In the genomic region with DNA sequence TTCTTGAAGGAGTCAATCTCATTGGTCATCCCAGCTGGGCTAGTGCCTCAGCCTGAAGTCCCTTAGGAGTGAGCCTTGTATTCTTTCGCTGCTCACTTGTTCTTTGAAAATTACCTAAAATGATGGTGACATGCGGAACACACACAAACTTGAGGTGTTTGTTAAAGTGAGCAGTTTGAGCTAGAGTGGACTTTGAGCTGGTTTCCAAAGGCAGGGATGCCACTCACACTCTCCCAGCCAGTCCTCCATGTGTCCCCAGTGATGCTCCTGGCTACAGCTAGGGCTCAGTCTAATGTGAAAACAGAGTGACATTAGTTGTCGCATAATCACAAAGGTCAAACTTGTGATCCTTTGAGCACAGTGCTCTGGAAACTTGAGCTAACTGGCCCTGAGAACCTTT, we compare ENCODE assay signal across 1 cellular context.
TF ChIP-seq lines count a peak whose summit lies in the region.

No MANE protein-coding gene starts in this region.

TF ChIP-seq in HepG2, 621 proteins besides CTCF, POLR2A, EP300 and RAD21 (continued from another document and continues in another):
- TF ChIP-seq, protein P1, sequence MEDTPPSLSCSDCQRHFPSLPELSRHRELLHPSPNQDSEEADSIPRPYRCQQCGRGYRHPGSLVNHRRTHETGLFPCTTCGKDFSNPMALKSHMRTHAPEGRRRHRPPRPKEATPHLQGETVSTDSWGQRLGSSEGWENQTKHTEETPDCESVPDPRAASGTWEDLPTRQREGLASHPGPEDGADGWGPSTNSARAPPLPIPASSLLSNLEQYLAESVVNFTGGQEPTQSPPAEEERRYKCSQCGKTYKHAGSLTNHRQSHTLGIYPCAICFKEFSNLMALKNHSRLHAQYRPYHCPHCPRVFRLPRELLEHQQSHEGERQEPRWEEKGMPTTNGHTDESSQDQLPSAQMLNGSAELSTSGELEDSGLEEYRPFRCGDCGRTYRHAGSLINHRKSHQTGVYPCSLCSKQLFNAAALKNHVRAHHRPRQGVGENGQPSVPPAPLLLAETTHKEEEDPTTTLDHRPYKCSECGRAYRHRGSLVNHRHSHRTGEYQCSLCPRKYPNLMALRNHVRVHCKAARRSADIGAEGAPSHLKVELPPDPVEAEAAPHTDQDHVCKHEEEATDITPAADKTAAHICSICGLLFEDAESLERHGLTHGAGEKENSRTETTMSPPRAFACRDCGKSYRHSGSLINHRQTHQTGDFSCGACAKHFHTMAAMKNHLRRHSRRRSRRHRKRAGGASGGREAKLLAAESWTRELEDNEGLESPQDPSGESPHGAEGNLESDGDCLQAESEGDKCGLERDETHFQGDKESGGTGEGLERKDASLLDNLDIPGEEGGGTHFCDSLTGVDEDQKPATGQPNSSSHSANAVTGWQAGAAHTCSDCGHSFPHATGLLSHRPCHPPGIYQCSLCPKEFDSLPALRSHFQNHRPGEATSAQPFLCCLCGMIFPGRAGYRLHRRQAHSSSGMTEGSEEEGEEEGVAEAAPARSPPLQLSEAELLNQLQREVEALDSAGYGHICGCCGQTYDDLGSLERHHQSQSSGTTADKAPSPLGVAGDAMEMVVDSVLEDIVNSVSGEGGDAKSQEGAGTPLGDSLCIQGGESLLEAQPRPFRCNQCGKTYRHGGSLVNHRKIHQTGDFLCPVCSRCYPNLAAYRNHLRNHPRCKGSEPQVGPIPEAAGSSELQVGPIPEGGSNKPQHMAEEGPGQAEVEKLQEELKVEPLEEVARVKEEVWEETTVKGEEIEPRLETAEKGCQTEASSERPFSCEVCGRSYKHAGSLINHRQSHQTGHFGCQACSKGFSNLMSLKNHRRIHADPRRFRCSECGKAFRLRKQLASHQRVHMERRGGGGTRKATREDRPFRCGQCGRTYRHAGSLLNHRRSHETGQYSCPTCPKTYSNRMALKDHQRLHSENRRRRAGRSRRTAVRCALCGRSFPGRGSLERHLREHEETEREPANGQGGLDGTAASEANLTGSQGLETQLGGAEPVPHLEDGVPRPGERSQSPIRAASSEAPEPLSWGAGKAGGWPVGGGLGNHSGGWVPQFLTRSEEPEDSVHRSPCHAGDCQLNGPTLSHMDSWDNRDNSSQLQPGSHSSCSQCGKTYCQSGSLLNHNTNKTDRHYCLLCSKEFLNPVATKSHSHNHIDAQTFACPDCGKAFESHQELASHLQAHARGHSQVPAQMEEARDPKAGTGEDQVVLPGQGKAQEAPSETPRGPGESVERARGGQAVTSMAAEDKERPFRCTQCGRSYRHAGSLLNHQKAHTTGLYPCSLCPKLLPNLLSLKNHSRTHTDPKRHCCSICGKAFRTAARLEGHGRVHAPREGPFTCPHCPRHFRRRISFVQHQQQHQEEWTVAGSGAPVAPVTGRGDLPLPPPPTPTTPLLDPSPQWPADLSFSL (CRISPR knock-in tag; IDR thresholded peaks at IDR 0.05): 0 out of 2 replicates have a peak, but pooled peaks have one; percentile 25
- TF ChIP-seq ZNF12 (CRISPR knock-in tag; IDR thresholded peaks at IDR 0.05) (no peak), RARA (CRISPR knock-in tag; IDR thresholded peaks at IDR 0.05) (no peak), ZSCAN25 (CRISPR knock-in tag; IDR thresholded peaks at IDR 0.05) (no peak), REL (CRISPR knock-in tag; conservative IDR thresholded peaks at IDR 0.05) (no peak), ZC3H13 (CRISPR knock-in tag; IDR thresholded peaks at IDR 0.05) (no peak), ZNF382 (CRISPR knock-in tag; IDR thresholded peaks at IDR 0.05; ENCODE audit: borderline replicate concordance) (no peak), NR3C1 (CRISPR knock-in tag; IDR thresholded peaks at IDR 0.05) (no peak), ZFYVE20 (CRISPR knock-in tag; IDR thresholded peaks at IDR 0.05; ENCODE audit: borderline replicate concordance, low read depth) (no peak), FOSL2 (CRISPR knock-in tag; IDR thresholded peaks at IDR 0.05) (no peak), FOSL1 (CRISPR knock-in tag; IDR thresholded peaks at IDR 0.05; ENCODE audit: borderline replicate concordance) (no peak), HNF4G (IDR thresholded peaks at IDR 0.05; ENCODE audit: borderline replicate concordance, low read depth, low read length) (peak; percentile 77), HNF4G (CRISPR knock-in tag; IDR thresholded peaks at IDR 0.05; ENCODE audit: borderline replicate concordance, low read depth) (no peak), ZNF33A (CRISPR knock-in tag; IDR thresholded peaks at IDR 0.05; ENCODE audit: borderline replicate concordance) (no peak), SMAD3 (CRISPR knock-in tag; IDR thresholded peaks at IDR 0.05) (no peak), ZNF44 (CRISPR knock-in tag; IDR thresholded peaks at IDR 0.05) (0 out of 2 replicates have a peak, but pooled peaks have one; percentile 19), ZFY (CRISPR knock-in tag; IDR thresholded peaks at IDR 0.05) (no peak), MTF1 (CRISPR knock-in tag; IDR thresholded peaks at IDR 0.05) (no peak), ZIK1 (CRISPR knock-in tag; IDR thresholded peaks at IDR 0.05; ENCODE audit: borderline replicate concordance, low read depth) (no peak), RFX3 (CRISPR knock-in tag; IDR thresholded peaks at IDR 0.05) (no peak), SP140L (CRISPR knock-in tag; IDR thresholded peaks at IDR 0.05; ENCODE audit: borderline replicate concordance) (no peak), ZNF672 (CRISPR knock-in tag; IDR thresholded peaks at IDR 0.05) (no peak), TARDBP (CRISPR knock-in tag; IDR thresholded peaks at IDR 0.05) (no peak), HNRNPLL (IDR thresholded peaks at IDR 0.05; ENCODE audit: low read depth, low read length, poor library complexity, severe bottlenecking) (no peak), KAT7 (CRISPR knock-in tag; IDR thresholded peaks at IDR 0.05; ENCODE audit: borderline replicate concordance) (no peak), ZNF878 (CRISPR knock-in tag; IDR thresholded peaks at IDR 0.05) (no peak), ZNF644 (CRISPR knock-in tag; IDR thresholded peaks at IDR 0.05; ENCODE audit: low read depth) (peak; percentile 66; the same call in 1 of the 2 replicates), CAMTA2 (CRISPR knock-in tag; IDR thresholded peaks at IDR 0.05; ENCODE audit: borderline replicate concordance) (no peak), MYC (CRISPR knock-in tag; IDR thresholded peaks at IDR 0.05; ENCODE audit: borderline replicate concordance) (peak; percentile 24; the same call in 1 of the 2 replicates), PAWR (CRISPR knock-in tag; IDR thresholded peaks at IDR 0.05; ENCODE audit: borderline replicate concordance) (no peak), JARID2 (CRISPR knock-in tag; IDR thresholded peaks at IDR 0.05; ENCODE audit: insufficient replicate concordance) (no peak), XRCC5 (optimal IDR thresholded peaks at IDR 0.05; ENCODE audit: low read length) (peak; percentile 31), ZNF629 (CRISPR knock-in tag; conservative IDR thresholded peaks at IDR 0.05) (no peak), ZNF260 (CRISPR knock-in tag; IDR thresholded peaks at IDR 0.05; ENCODE audit: borderline replicate concordance, low read depth) (no peak)
- TF ChIP-seq, protein P2, sequence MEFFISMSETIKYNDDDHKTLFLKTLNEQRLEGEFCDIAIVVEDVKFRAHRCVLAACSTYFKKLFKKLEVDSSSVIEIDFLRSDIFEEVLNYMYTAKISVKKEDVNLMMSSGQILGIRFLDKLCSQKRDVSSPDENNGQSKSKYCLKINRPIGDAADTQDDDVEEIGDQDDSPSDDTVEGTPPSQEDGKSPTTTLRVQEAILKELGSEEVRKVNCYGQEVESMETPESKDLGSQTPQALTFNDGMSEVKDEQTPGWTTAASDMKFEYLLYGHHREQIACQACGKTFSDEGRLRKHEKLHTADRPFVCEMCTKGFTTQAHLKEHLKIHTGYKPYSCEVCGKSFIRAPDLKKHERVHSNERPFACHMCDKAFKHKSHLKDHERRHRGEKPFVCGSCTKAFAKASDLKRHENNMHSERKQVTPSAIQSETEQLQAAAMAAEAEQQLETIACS (CRISPR knock-in tag; IDR thresholded peaks at IDR 0.05): no peak
- TF ChIP-seq, protein P3, sequence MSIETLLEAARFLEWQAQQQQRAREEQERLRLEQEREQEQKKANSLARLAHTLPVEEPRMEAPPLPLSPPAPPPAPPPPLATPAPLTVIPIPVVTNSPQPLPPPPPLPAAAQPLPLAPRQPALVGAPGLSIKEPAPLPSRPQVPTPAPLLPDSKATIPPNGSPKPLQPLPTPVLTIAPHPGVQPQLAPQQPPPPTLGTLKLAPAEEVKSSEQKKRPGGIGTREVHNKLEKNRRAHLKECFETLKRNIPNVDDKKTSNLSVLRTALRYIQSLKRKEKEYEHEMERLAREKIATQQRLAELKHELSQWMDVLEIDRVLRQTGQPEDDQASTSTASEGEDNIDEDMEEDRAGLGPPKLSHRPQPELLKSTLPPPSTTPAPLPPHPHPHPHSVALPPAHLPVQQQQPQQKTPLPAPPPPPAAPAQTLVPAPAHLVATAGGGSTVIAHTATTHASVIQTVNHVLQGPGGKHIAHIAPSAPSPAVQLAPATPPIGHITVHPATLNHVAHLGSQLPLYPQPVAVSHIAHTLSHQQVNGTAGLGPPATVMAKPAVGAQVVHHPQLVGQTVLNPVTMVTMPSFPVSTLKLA (IDR thresholded peaks at IDR 0.05): no peak
- TF ChIP-seq, protein P4, sequence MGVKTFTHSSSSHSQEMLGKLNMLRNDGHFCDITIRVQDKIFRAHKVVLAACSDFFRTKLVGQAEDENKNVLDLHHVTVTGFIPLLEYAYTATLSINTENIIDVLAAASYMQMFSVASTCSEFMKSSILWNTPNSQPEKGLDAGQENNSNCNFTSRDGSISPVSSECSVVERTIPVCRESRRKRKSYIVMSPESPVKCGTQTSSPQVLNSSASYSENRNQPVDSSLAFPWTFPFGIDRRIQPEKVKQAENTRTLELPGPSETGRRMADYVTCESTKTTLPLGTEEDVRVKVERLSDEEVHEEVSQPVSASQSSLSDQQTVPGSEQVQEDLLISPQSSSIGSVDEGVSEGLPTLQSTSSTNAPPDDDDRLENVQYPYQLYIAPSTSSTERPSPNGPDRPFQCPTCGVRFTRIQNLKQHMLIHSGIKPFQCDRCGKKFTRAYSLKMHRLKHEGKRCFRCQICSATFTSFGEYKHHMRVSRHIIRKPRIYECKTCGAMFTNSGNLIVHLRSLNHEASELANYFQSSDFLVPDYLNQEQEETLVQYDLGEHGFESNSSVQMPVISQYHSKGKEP (CRISPR knock-in tag; IDR thresholded peaks at IDR 0.05): no peak
- TF ChIP-seq, protein P5, sequence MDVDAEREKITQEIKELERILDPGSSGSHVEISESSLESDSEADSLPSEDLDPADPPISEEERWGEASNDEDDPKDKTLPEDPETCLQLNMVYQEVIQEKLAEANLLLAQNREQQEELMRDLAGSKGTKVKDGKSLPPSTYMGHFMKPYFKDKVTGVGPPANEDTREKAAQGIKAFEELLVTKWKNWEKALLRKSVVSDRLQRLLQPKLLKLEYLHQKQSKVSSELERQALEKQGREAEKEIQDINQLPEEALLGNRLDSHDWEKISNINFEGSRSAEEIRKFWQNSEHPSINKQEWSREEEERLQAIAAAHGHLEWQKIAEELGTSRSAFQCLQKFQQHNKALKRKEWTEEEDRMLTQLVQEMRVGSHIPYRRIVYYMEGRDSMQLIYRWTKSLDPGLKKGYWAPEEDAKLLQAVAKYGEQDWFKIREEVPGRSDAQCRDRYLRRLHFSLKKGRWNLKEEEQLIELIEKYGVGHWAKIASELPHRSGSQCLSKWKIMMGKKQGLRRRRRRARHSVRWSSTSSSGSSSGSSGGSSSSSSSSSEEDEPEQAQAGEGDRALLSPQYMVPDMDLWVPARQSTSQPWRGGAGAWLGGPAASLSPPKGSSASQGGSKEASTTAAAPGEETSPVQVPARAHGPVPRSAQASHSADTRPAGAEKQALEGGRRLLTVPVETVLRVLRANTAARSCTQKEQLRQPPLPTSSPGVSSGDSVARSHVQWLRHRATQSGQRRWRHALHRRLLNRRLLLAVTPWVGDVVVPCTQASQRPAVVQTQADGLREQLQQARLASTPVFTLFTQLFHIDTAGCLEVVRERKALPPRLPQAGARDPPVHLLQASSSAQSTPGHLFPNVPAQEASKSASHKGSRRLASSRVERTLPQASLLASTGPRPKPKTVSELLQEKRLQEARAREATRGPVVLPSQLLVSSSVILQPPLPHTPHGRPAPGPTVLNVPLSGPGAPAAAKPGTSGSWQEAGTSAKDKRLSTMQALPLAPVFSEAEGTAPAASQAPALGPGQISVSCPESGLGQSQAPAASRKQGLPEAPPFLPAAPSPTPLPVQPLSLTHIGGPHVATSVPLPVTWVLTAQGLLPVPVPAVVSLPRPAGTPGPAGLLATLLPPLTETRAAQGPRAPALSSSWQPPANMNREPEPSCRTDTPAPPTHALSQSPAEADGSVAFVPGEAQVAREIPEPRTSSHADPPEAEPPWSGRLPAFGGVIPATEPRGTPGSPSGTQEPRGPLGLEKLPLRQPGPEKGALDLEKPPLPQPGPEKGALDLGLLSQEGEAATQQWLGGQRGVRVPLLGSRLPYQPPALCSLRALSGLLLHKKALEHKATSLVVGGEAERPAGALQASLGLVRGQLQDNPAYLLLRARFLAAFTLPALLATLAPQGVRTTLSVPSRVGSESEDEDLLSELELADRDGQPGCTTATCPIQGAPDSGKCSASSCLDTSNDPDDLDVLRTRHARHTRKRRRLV (CRISPR knock-in tag; IDR thresholded peaks at IDR 0.05): no peak
- TF ChIP-seq, protein P6, sequence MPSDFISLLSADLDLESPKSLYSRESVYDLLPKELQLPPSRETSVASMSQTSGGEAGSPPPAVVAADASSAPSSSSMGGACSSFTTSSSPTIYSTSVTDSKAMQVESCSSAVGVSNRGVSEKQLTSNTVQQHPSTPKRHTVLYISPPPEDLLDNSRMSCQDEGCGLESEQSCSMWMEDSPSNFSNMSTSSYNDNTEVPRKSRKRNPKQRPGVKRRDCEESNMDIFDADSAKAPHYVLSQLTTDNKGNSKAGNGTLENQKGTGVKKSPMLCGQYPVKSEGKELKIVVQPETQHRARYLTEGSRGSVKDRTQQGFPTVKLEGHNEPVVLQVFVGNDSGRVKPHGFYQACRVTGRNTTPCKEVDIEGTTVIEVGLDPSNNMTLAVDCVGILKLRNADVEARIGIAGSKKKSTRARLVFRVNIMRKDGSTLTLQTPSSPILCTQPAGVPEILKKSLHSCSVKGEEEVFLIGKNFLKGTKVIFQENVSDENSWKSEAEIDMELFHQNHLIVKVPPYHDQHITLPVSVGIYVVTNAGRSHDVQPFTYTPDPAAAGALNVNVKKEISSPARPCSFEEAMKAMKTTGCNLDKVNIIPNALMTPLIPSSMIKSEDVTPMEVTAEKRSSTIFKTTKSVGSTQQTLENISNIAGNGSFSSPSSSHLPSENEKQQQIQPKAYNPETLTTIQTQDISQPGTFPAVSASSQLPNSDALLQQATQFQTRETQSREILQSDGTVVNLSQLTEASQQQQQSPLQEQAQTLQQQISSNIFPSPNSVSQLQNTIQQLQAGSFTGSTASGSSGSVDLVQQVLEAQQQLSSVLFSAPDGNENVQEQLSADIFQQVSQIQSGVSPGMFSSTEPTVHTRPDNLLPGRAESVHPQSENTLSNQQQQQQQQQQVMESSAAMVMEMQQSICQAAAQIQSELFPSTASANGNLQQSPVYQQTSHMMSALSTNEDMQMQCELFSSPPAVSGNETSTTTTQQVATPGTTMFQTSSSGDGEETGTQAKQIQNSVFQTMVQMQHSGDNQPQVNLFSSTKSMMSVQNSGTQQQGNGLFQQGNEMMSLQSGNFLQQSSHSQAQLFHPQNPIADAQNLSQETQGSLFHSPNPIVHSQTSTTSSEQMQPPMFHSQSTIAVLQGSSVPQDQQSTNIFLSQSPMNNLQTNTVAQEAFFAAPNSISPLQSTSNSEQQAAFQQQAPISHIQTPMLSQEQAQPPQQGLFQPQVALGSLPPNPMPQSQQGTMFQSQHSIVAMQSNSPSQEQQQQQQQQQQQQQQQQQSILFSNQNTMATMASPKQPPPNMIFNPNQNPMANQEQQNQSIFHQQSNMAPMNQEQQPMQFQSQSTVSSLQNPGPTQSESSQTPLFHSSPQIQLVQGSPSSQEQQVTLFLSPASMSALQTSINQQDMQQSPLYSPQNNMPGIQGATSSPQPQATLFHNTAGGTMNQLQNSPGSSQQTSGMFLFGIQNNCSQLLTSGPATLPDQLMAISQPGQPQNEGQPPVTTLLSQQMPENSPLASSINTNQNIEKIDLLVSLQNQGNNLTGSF (CRISPR knock-in tag; IDR thresholded peaks at IDR 0.05): no peak
